In genomic region chr7:85160223-85160622, GRCh38 we compare ENCODE assay signal across 7 cellular contexts. TPM values are rescaled to one million over a fixed set of nuclear protein-coding genes. Genes with fewer than 3 reads are reported as not detected.
DNase-seq lines count a peak whose midpoint lies in the region; ATAC-seq and TF ChIP-seq lines count a peak whose summit lies in the region.

No MANE protein-coding gene starts in this region.

- H3K4me1 Mint-ChIP-seq in osteocyte (ENCODE audit: unreplicated experiment) = peaks cover 18% of the 10 kb centered on the region

- no peaks in the 10 kb centered on the region for H3K27me3 Mint-ChIP-seq in osteocyte (ENCODE audit: unreplicated experiment)

- ATAC-seq in GM19043 (IDR thresholded peaks at IDR 0.05; ENCODE audit: low read depth, unreplicated experiment) (peak; percentile 84), HG02678 (IDR thresholded peaks at IDR 0.05; ENCODE audit: unreplicated experiment) (peak; percentile 88)

- DNase-seq in NOMO-1 (lab: John Stamatoyannopoulos, UW; ENCODE audit: unreplicated experiment in 2 of 2) (peak; percentile 29 to 78), osteocyte (ENCODE audit: extremely low spot score, unreplicated experiment) (no peak), NCI-H1105 treated with DMSO at 0.1 percent for 48 hours (lab: John Stamatoyannopoulos, UW) (no peak), DMS53 treated with DMSO at 0.1 percent for 48 hours (lab: John Stamatoyannopoulos, UW; ENCODE audit: unreplicated experiment) (no peak), RKO (ENCODE audit: low spot score) (no peak)

- peak overlapping the region; percentile 59 for H3K4me3 Mint-ChIP-seq in osteocyte (ENCODE audit: unreplicated experiment)

- no peak for TF ChIP-seq CTCF in osteocyte (IDR thresholded peaks at IDR 0.05)

- peaks cover 7% of the 10 kb centered on the region for H3K36me3 Mint-ChIP-seq in osteocyte (ENCODE audit: unreplicated experiment)

- peaks cover 9% of the 10 kb centered on the region for H3K9me3 Mint-ChIP-seq in osteocyte (ENCODE audit: unreplicated experiment)

- H3K27ac Mint-ChIP-seq in osteocyte (ENCODE audit: unreplicated experiment) = peak overlapping the region; percentile 67

RNA-seq across cellular contexts. Expression of gene SEMA3D, which starts 26.6 kb away (rescaled TPM):
- 18.6 and 19.4 TPM in 2 replicates for total RNA-seq in osteocyte

Comparison
In these comparisons a context has a peak if more than half of its experiments do, and no peak if none do; other contexts are left out.
1. DNase-seq: peak in NOMO-1 (2 of 2); none in osteocyte (single experiment), NCI-H1105 treated with DMSO at 0.1 percent for 48 hours (single experiment), DMS53 treated with DMSO at 0.1 percent for 48 hours (single experiment) and RKO (single experiment).